10 cellular contexts compared by ENCODE assay signal in the genomic region with DNA sequence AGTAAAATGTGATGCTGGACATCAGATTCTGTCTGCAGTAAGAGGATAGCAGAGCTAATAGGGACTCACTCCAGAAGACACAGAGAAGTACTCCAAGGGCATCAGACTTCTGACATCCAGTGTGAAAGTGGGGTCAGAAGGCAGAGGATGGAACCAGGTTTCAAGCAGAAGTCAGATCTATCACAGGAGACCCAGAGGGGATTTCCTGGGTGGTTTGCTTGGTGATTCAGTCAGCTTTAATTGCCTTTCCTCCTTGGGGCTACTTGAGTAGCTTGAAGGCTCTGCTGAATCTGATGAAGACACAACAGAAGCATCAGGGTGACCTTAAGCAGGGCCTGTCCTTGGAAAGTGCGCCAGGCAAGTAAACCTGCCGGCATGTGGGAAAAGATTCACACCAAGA.
A peak's percentile ranks its signal among the peaks of the same experiment; 100 is the strongest.
DNase-seq lines count a peak whose midpoint lies in the region; ATAC-seq, FAIRE-seq and TF ChIP-seq lines count a peak whose summit lies in the region.
"Had no signal": no experiment of that assay in that cellular context is flagged by ENCODE, and none has a peak within 500 bp of the region (broad histone marks: within the 10 kb centered on the region; RNA-seq: fewer than 3 reads in every experiment).

No MANE protein-coding gene starts in this region.

- H3K4me3 ChIP-seq in kidney (ENCODE audit: low read length in 2 of 2) (no peak overlapping the region), vagina (no peak overlapping the region)
- H3K4me3 ChIP-seq: body of pancreas had no signal

- no peaks in the 10 kb centered on the region for H3K27me3 Mint-ChIP-seq in activated naive CD8-positive, alpha-beta T cell treated with anti-CD3 and anti-CD28 coated beads, Interleukin-2, amount 10 ng/mL, durations not matched to agents 7 days and 5 days

- H3K9me3 ChIP-seq in kidney (ENCODE audit: control insufficient read depth in 1 of 2, low read length in 2 of 2) (no peaks in the 10 kb centered on the region), vagina (no peaks in the 10 kb centered on the region)
- H3K9me3 ChIP-seq: body of pancreas had no signal

- H3K4me3 Mint-ChIP-seq in activated naive CD8-positive, alpha-beta T cell treated with anti-CD3 and anti-CD28 coated beads, Interleukin-2, amount 10 ng/mL, durations not matched to agents 7 days and 5 days = peak overlapping the region; percentile 4

- peaks cover 0 to 3% of the 10 kb centered on the region in 2 donors for H3K4me1 ChIP-seq in kidney (ENCODE audit: control insufficient read depth in 1 of 2, insufficient read depth in 1 of 2, low read depth in 1 of 2, low read length in 2 of 2)
- H3K4me1 ChIP-seq in vagina = peaks cover 12% of the 10 kb centered on the region
- H3K4me1 ChIP-seq: body of pancreas had no signal

- H3K27ac ChIP-seq in kidney (ENCODE audit: low read depth in 2 of 2, low read length in 2 of 2) (no peak overlapping the region), vagina (no peak overlapping the region)
- H3K27ac ChIP-seq: body of pancreas had no signal

- POLR2A ChIA-PET in activated naive CD8-positive, alpha-beta T cell treated with anti-CD3 and anti-CD28 coated beads, Interleukin-2, amount 10 ng/mL, durations not matched to agents 7 days and 5 days (lab: Charles Lee) = interaction anchor here (0.7 to 1.0 kb wide), 2 partner anchors 232 to 235 kb away, joined by 3 to 7 read pairs; no protein-coding TSS in a partner anchor

- peaks cover 1% of the 10 kb centered on the region for H3K9me3 Mint-ChIP-seq in activated naive CD8-positive, alpha-beta T cell treated with anti-CD3 and anti-CD28 coated beads, Interleukin-2, amount 10 ng/mL, durations not matched to agents 7 days and 5 days

- peaks cover 45% of the 10 kb centered on the region for H3K4me1 Mint-ChIP-seq in activated naive CD8-positive, alpha-beta T cell treated with anti-CD3 and anti-CD28 coated beads, Interleukin-2, amount 10 ng/mL, durations not matched to agents 7 days and 5 days

- TF ChIP-seq CTCF in kidney (IDR thresholded peaks at IDR 0.05; ENCODE audit: borderline replicate concordance, extremely low read depth, insufficient read depth) (no peak), vagina (IDR thresholded peaks at IDR 0.05) (no peak)

- no peak for FAIRE-seq in kidney (lab: Jason Lieb, UNC)

- H3K27ac Mint-ChIP-seq in activated naive CD8-positive, alpha-beta T cell treated with anti-CD3 and anti-CD28 coated beads, Interleukin-2, amount 10 ng/mL, durations not matched to agents 7 days and 5 days = peak overlapping the region; percentile 53

- no peaks in the 10 kb centered on the region for H3K27me3 ChIP-seq in vagina
- H3K27me3 ChIP-seq: body of pancreas had no signal

- TF ChIP-seq POLR2A in vagina (IDR thresholded peaks at IDR 0.05) = no peak

- peaks cover 3% of the 10 kb centered on the region for H3K36me3 Mint-ChIP-seq in activated naive CD8-positive, alpha-beta T cell treated with anti-CD3 and anti-CD28 coated beads, Interleukin-2, amount 10 ng/mL, durations not matched to agents 7 days and 5 days

- H3K36me3 ChIP-seq in kidney (ENCODE audit: control insufficient read depth in 1 of 2, insufficient read depth in 2 of 2, low read length in 2 of 2) (no peaks in the 10 kb centered on the region), vagina (no peaks in the 10 kb centered on the region)

- intact Hi-C loops in kidney (cut with DNase I) = no loop called here
- intact Hi-C loops in vagina (cut with DNase I) = no loop called here

- H3K9ac ChIP-seq in kidney (ENCODE audit: low read length in 2 of 2) = no peak overlapping the region

- peak; percentile 12 for DNase-seq in EL
- no peak for DNase-seq in activated naive CD8-positive, alpha-beta T cell treated with anti-CD3 and anti-CD28 coated beads, Interleukin-2, amount 10 ng/mL, durations not matched to agents 7 days and 5 days
- DNase-seq in kidney = no peak
- DNase-seq in vagina (ENCODE audit: extremely low spot score in 2 of 2) = no peak
- DNase-seq in anterior cingulate cortex (lab: John Stamatoyannopoulos, UW) = no peak
- DNase-seq in iPS-NIHi11 (ENCODE audit: low spot score) = no peak
- DNase-seq: body of pancreas, NCI-H524 had no signal

- ATAC-seq in GM19351 (IDR thresholded peaks at IDR 0.05; ENCODE audit: unreplicated experiment) (peak; percentile 74), HG03159 (IDR thresholded peaks at IDR 0.05; ENCODE audit: unreplicated experiment) (peak; percentile 78)
- ATAC-seq in activated naive CD8-positive, alpha-beta T cell treated with anti-CD3 and anti-CD28 coated beads, Interleukin-2, amount 10 ng/mL, durations not matched to agents 7 days and 5 days (ENCODE audit: low read depth) = peak; percentile 83
- ATAC-seq: body of pancreas had no signal
